ENCODE assay signal across 8 cellular contexts in genomic region chr15:65980824-65981456, GRCh38.
DNase-seq lines count a peak whose midpoint lies in the region; ATAC-seq lines count a peak whose summit lies in the region.

No MANE protein-coding gene starts in this region.

- no peak for ATAC-seq in GM21723 (IDR thresholded peaks at IDR 0.05; ENCODE audit: unreplicated experiment)

- DNase-seq in DMS53 (lab: John Stamatoyannopoulos, UW) (peak; percentile 55), HK-2 (ENCODE audit: unreplicated experiment) (peak; percentile 57), SK-N-DZ (ENCODE audit: low spot score) (peak; percentile 32), epidermal melanocyte (ENCODE audit: insufficient read length, low spot score) (peak; percentile 88), midbrain (lab: John Stamatoyannopoulos, UW) (peak; percentile 9), NCI-H2107 treated with DMSO at 0.1 percent for 48 hours (lab: John Stamatoyannopoulos, UW; ENCODE audit: unreplicated experiment) (no peak)
- DNase-seq in stimulated activated naive CD4-positive, alpha-beta T cell (lab: John Stamatoyannopoulos, UW), result no peak

Comparison
In these comparisons a context has a peak if more than half of its experiments do, and no peak if none do; other contexts are left out.
1. DNase-seq: peak in DMS53 (single experiment), HK-2 (single experiment), SK-N-DZ (single experiment), epidermal melanocyte (single experiment) and midbrain (single experiment); none in stimulated activated naive CD4-positive, alpha-beta T cell (0 of 6) and NCI-H2107 treated with DMSO at 0.1 percent for 48 hours (single experiment).